20 cellular contexts compared by ENCODE assay signal in the genomic region with DNA sequence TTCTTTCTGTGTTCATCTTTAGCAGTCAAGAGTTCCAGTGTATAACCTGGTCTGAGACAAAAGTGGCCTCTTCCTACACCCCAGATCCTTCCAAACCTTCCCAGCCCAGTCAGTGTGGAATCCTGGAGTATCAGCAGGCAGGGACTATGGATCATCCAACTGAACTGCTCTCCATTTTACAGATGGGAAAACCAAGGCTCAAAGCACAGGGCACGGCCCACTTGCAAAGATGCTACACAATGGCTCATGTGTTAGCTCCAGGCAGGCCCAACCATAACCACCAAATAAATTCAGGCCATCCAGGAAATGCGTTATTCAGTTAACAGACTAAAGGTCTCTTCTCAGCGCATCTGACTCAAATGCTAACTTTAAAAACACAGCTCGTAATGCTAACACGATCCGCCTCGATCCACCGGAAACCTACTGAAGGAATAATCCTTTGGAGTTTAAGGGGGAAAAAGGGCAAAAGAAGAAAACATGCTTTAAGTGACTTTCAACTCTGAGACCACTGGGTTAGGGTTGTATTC. TPM values are rescaled to one million over a fixed set of nuclear protein-coding genes. Genes with fewer than 3 reads are reported as not detected.
A peak's percentile ranks its signal among the peaks of the same experiment; 100 is the strongest.
DNase-seq lines count a peak whose midpoint lies in the region; ATAC-seq, FAIRE-seq and TF ChIP-seq lines count a peak whose summit lies in the region.
"Had no signal": no experiment of that assay in that cellular context is flagged by ENCODE, and none has a peak within 500 bp of the region (broad histone marks: within the 10 kb centered on the region; RNA-seq: fewer than 3 reads in every experiment).

No MANE protein-coding gene starts in this region.

- TF ChIP-seq CTCF in glutamatergic neuron (IDR thresholded peaks at IDR 0.05; ENCODE audit: partially characterized antibody, unreplicated experiment) = no peak

- H3K4me3 ChIP-seq in skeletal muscle cell (ENCODE audit: low read depth, low read length) = peak overlapping the region; percentile 11
- H3K4me3 ChIP-seq: BLaER1, thoracic aorta had no signal

- DNase-seq in EH (ENCODE audit: low read depth) = peak; percentile 44
- DNase-seq in RCC 7860 (ENCODE audit: low spot score) = peak; percentile 73
- DNase-seq in fibroblast of gingiva (ENCODE audit: low read depth) = peak; percentile 66
- DNase-seq in skeletal muscle cell (ENCODE audit: low read depth) = no peak
- no peak for DNase-seq in Kasumi-1 (lab: John Stamatoyannopoulos, UW)
- no peak for DNase-seq in dermis blood vessel endothelial cell
- no peak for DNase-seq in glutamatergic neuron
- DNase-seq: activated B cell treated with CpG ODN at 0.5 μM for 24 hours; activated naive CD8-positive, alpha-beta T cell treated with anti-CD3 and anti-CD28 coated beads, Interleukin-2, amount 50 U/mL, for 24 hours; immature natural killer cell; NCI-H1105; stimulated activated CD4-positive, alpha-beta T cell treated with anti-CD3 and anti-CD28 coated beads, Interleukin-4, amount 100 ng/mL, for 1 hour; stimulated activated CD8-positive, alpha-beta memory T cell treated with anti-CD3 and anti-CD28 coated beads, Interleukin-4, amount 100 ng/mL, for 48 hours; T-helper 1 cell had no signal

- H3K4me1 Mint-ChIP-seq in glutamatergic neuron (ENCODE audit: low read depth, unreplicated experiment) = peaks cover 18% of the 10 kb centered on the region
- H3K4me1 Mint-ChIP-seq: activated B cell treated with CpG ODN at 0.5 μM for 24 hours; activated naive CD8-positive, alpha-beta T cell treated with anti-CD3 and anti-CD28 coated beads, Interleukin-2, amount 50 U/mL, for 24 hours; IgD-negative memory B cell; immature natural killer cell had no signal

- ATAC-seq in GM18868 (IDR thresholded peaks at IDR 0.05; ENCODE audit: unreplicated experiment) = no peak
- ATAC-seq: activated naive CD8-positive, alpha-beta T cell treated with anti-CD3 and anti-CD28 coated beads, Interleukin-2, amount 50 U/mL, for 24 hours had no signal

- H3K27ac Mint-ChIP-seq in glutamatergic neuron (ENCODE audit: unreplicated experiment) = no peak overlapping the region
- H3K27ac Mint-ChIP-seq: activated B cell treated with CpG ODN at 0.5 μM for 24 hours; activated naive CD8-positive, alpha-beta T cell treated with anti-CD3 and anti-CD28 coated beads, Interleukin-2, amount 50 U/mL, for 24 hours; IgD-negative memory B cell; immature natural killer cell had no signal

- H3K9me3 Mint-ChIP-seq in glutamatergic neuron (ENCODE audit: unreplicated experiment) = peaks cover 2% of the 10 kb centered on the region
- H3K9me3 Mint-ChIP-seq: activated B cell treated with CpG ODN at 0.5 μM for 24 hours; activated naive CD8-positive, alpha-beta T cell treated with anti-CD3 and anti-CD28 coated beads, Interleukin-2, amount 50 U/mL, for 24 hours; IgD-negative memory B cell; immature natural killer cell had no signal

- H3K36me3 Mint-ChIP-seq in glutamatergic neuron (ENCODE audit: unreplicated experiment) = no peaks in the 10 kb centered on the region
- H3K36me3 Mint-ChIP-seq: IgD-negative memory B cell, immature natural killer cell had no signal

- peak; percentile 88 for FAIRE-seq in RCC 7860 (lab: Jason Lieb, UNC)
- FAIRE-seq: GM19239 had no signal

- H3K27me3 Mint-ChIP-seq in glutamatergic neuron (ENCODE audit: unreplicated experiment) = no peaks in the 10 kb centered on the region

- no peak overlapping the region for H3K4me3 Mint-ChIP-seq in glutamatergic neuron (ENCODE audit: unreplicated experiment)
- H3K4me3 Mint-ChIP-seq: activated B cell treated with CpG ODN at 0.5 μM for 24 hours; activated naive CD8-positive, alpha-beta T cell treated with anti-CD3 and anti-CD28 coated beads, Interleukin-2, amount 50 U/mL, for 24 hours; IgD-negative memory B cell; immature natural killer cell had no signal

RNA-seq across cellular contexts. Expression of gene GLIS1, which starts 7.1 kb away (rescaled TPM):
- not detected in 2 replicates for total RNA-seq in dermis blood vessel endothelial cell
- total RNA-seq in glutamatergic neuron (ENCODE audit: unreplicated experiment) = 0.76 TPM
- total RNA-seq: activated B cell treated with CpG ODN at 0.5 μM for 24 hours, lung microvascular endothelial cell had no signal

Comparison
In these comparisons a context has a peak if more than half of its experiments do, and no peak if none do; other contexts are left out.
1. DNase-seq: peak in EH (single experiment), RCC 7860 (single experiment) and fibroblast of gingiva (single experiment); none in skeletal muscle cell (single experiment), Kasumi-1 (0 of 2), dermis blood vessel endothelial cell (single experiment) and glutamatergic neuron (single experiment).